25 cellular contexts compared by ENCODE assay signal in genomic region chr1:17197696-17198095, GRCh38. TPM values are rescaled to one million over a fixed set of nuclear protein-coding genes. Genes with fewer than 3 reads are reported as not detected.
"Had no signal": no experiment of that assay in that cellular context is flagged by ENCODE, and none has a peak within 500 bp of the region (broad histone marks: within the 10 kb centered on the region; RNA-seq: fewer than 3 reads in every experiment).

No MANE protein-coding gene starts in this region.

- H3K27ac ChIP-seq: foreskin keratinocyte, left lung, pancreas, skin epidermis, tibial artery had no signal

- H3K4me3 ChIP-seq: left lung, lung, pancreas, skin epidermis, tibial artery had no signal

- FAIRE-seq: pancreas had no signal

- H3K27me3 ChIP-seq: foreskin keratinocyte, pancreas had no signal

- H3K36me3 ChIP-seq: left lung, pancreas, tibial artery had no signal

- DNase-seq: activated B cell treated with CpG ODN at 0.5 μM for 24 hours; activated CD4-positive, alpha-beta T cell treated with anti-CD3 and anti-CD28 coated beads for 4 hours; activated CD8-positive, alpha-beta T cell treated with anti-CD3 and anti-CD28 coated beads for 36 hours; activated T-cell treated with anti-CD3 and anti-CD28 coated beads, Interleukin-2, amount 50 U/mL, for 1 hour; aorta; dermis blood vessel endothelial cell; effector CD8-positive, alpha-beta T cell; foreskin keratinocyte; kidney glomerular epithelial cell; left lung; right cardiac atrium; stimulated activated CD4-positive, alpha-beta T cell treated with anti-CD3 and anti-CD28 coated beads, Interleukin-1b, Interleukin-23, amount 100 ng/mL, for 48 hours; substantia nigra; T1000 had no signal

- H3K4me1 ChIP-seq: left lung, pancreas, tibial artery had no signal

- H3K9me3 ChIP-seq: left lung, pancreas, tibial artery had no signal

- ATAC-seq: activated CD8-positive, alpha-beta T cell treated with anti-CD3 and anti-CD28 coated beads for 36 hours; left lung; pancreas; right cardiac atrium had no signal

RNA-seq across cellular contexts. Expression of gene PADI1, which starts 7.2 kb away (rescaled TPM):
- total RNA-seq: activated B cell treated with CpG ODN at 0.5 μM for 24 hours; activated CD8-positive, alpha-beta T cell treated with anti-CD3 and anti-CD28 coated beads for 36 hours; activated T-helper 2 cell treated with anti-CD3 and anti-CD28 coated beads, Interferon-gamma antibody, Interleukin-2, Interleukin-4, amounts not matched to agents 10 μg/mL and 5 μg/mL and 100 μg/mL, durations not matched to agents 14 hours and 24 hours and 36 hours; aorta; cardiac septum; left lung; lung; mesothelial cell of epicardium; natural killer cell treated with Interleukin-12 subunit alpha and Interleukin-12 subunit beta and Interleukin-15 and Interleukin-18, amount 100 ng/mL, for 72 hours; pancreas; pulmonary artery endothelial cell; right cardiac atrium had no signal
- polyA plus RNA-seq: right cardiac atrium had no signal

RNA-seq across cellular contexts. Expression of gene PADI3, which starts 51.2 kb away (rescaled TPM):
- total RNA-seq: activated B cell treated with CpG ODN at 0.5 μM for 24 hours; activated CD8-positive, alpha-beta T cell treated with anti-CD3 and anti-CD28 coated beads for 36 hours; activated T-helper 2 cell treated with anti-CD3 and anti-CD28 coated beads, Interferon-gamma antibody, Interleukin-2, Interleukin-4, amounts not matched to agents 10 μg/mL and 5 μg/mL and 100 μg/mL, durations not matched to agents 14 hours and 24 hours and 36 hours; aorta; cardiac septum; dermis blood vessel endothelial cell; glomerular endothelial cell; left lung; lung; mesothelial cell of epicardium; natural killer cell treated with Interleukin-12 subunit alpha and Interleukin-12 subunit beta and Interleukin-15 and Interleukin-18, amount 100 ng/mL, for 72 hours; pancreas; pulmonary artery endothelial cell; right cardiac atrium had no signal
- polyA plus RNA-seq: adipose tissue, aorta, pancreas, right cardiac atrium had no signal
